In genomic region chr2:152335016-152335850, GRCh38 we compare ENCODE assay signal across 1 cellular context.
TF ChIP-seq lines count a peak whose summit lies in the region.

FMNL2 (plus strand) TSS chr2:152335174.

TF ChIP-seq in HepG2, 621 proteins besides CTCF, POLR2A, EP300 and RAD21 (continued from another document and continues in another):
- 0 out of 2 replicates have a peak, but pooled peaks have one; percentile 43 for TF ChIP-seq CHD4 (IDR thresholded peaks at IDR 0.05; ENCODE audit: borderline replicate concordance, low read length)
- TF ChIP-seq NFYB (CRISPR knock-in tag; IDR thresholded peaks at IDR 0.05), result peak; percentile 34; the same call in 1 of the 2 replicates
- no peak for TF ChIP-seq NR1H2 (CRISPR knock-in tag; IDR thresholded peaks at IDR 0.05; ENCODE audit: borderline replicate concordance, low read depth)
- no peak for TF ChIP-seq ZNF383 (CRISPR knock-in tag; IDR thresholded peaks at IDR 0.05; ENCODE audit: borderline replicate concordance)
- peak; percentile 91 for TF ChIP-seq SP5 (CRISPR knock-in tag; IDR thresholded peaks at IDR 0.05; ENCODE audit: borderline replicate concordance, low read depth)
- 0 out of 2 replicates have a peak, but pooled peaks have one; percentile 63 for TF ChIP-seq ZNF367 (CRISPR knock-in tag; IDR thresholded peaks at IDR 0.05; ENCODE audit: borderline replicate concordance)
- peak; percentile 25; the same call in 1 of the 2 replicates for TF ChIP-seq ZBTB49 (CRISPR knock-in tag; IDR thresholded peaks at IDR 0.05; ENCODE audit: borderline replicate concordance)
- no peak; the same call in 1 of the 2 replicates for TF ChIP-seq ZFP36L1 (CRISPR knock-in tag; IDR thresholded peaks at IDR 0.05)
- no peak; the same call in 1 of the 2 replicates for TF ChIP-seq ZNF546 (CRISPR knock-in tag; conservative IDR thresholded peaks at IDR 0.05)
- TF ChIP-seq ZMYM4 (CRISPR knock-in tag; IDR thresholded peaks at IDR 0.05), result peak; percentile 93
- TF ChIP-seq THRA (CRISPR knock-in tag; IDR thresholded peaks at IDR 0.05; ENCODE audit: borderline replicate concordance), result peak; percentile 74
- TF ChIP-seq NRL (CRISPR knock-in tag; IDR thresholded peaks at IDR 0.05; ENCODE audit: borderline replicate concordance), result peak; percentile 87
- TF ChIP-seq NAIF1 (CRISPR knock-in tag; IDR thresholded peaks at IDR 0.05; ENCODE audit: borderline replicate concordance), result no peak
- TF ChIP-seq NBN (conservative IDR thresholded peaks at IDR 0.05), result no peak
- TF ChIP-seq GATA4 (IDR thresholded peaks at IDR 0.05; ENCODE audit: borderline replicate concordance, low read depth), result peak; percentile 75; the same call in 1 of the 2 replicates
- TF ChIP-seq MBNL3 (CRISPR knock-in tag; conservative IDR thresholded peaks at IDR 0.05), result no peak
- peak; percentile 93 for TF ChIP-seq ZSCAN12 (CRISPR knock-in tag; IDR thresholded peaks at IDR 0.05)
- TF ChIP-seq SPEN (CRISPR knock-in tag; IDR thresholded peaks at IDR 0.05; ENCODE audit: low read depth), result peak; percentile 88
- TF ChIP-seq SRSF9 (IDR thresholded peaks at IDR 0.05; ENCODE audit: borderline replicate concordance, insufficient read depth, low read depth, low read length, poor library complexity, severe bottlenecking), result no peak
- no peak; the same call in 1 of the 2 replicates for TF ChIP-seq BATF2 (CRISPR knock-in tag; IDR thresholded peaks at IDR 0.05)
- peak; percentile 79; the same call in 1 of the 2 replicates for TF ChIP-seq ZNF773 (CRISPR knock-in tag; IDR thresholded peaks at IDR 0.05; ENCODE audit: borderline replicate concordance)
- TF ChIP-seq ZNF607 (CRISPR knock-in tag; IDR thresholded peaks at IDR 0.05; ENCODE audit: borderline replicate concordance), result peak; percentile 92
- TF ChIP-seq ZNF451 (CRISPR knock-in tag; IDR thresholded peaks at IDR 0.05), result peak; percentile 74; the same call in 1 of the 2 replicates
- no peak for TF ChIP-seq ZNF678 (CRISPR knock-in tag; IDR thresholded peaks at IDR 0.05)
- no peak for TF ChIP-seq AKNA (CRISPR knock-in tag; IDR thresholded peaks at IDR 0.05; ENCODE audit: borderline replicate concordance)
- TF ChIP-seq NFKBIZ (CRISPR knock-in tag; IDR thresholded peaks at IDR 0.05), result 0 out of 2 replicates have a peak, but pooled peaks have one; percentile 69
- TF ChIP-seq TSC22D2 (CRISPR knock-in tag; IDR thresholded peaks at IDR 0.05; ENCODE audit: borderline replicate concordance), result peak; percentile 86
- peak; percentile 70; the same call in 1 of the 2 replicates for TF ChIP-seq ZNF230 (CRISPR knock-in tag; IDR thresholded peaks at IDR 0.05)
- TF ChIP-seq BRD4 (CRISPR knock-in tag; IDR thresholded peaks at IDR 0.05), result peak; percentile 85; the same call in 1 of the 2 replicates
- TF ChIP-seq KLF16 (CRISPR knock-in tag; IDR thresholded peaks at IDR 0.05), result peak in 1 of 2 experiments; percentile 92; a peak in 2 of 4 replicates
- TF ChIP-seq NFRKB (IDR thresholded peaks at IDR 0.05), result no peak
- no peak for TF ChIP-seq KLF13 (CRISPR knock-in tag; IDR thresholded peaks at IDR 0.05)
- peak; percentile 84 for TF ChIP-seq ZNF770 (CRISPR knock-in tag; IDR thresholded peaks at IDR 0.05)
- no peak for TF ChIP-seq SP2 (CRISPR knock-in tag; IDR thresholded peaks at IDR 0.05)
- TF ChIP-seq ZNF30 (CRISPR knock-in tag; IDR thresholded peaks at IDR 0.05), result 0 out of 2 replicates have a peak, but pooled peaks have one; percentile 22
- TF ChIP-seq TFDP1 (CRISPR knock-in tag; IDR thresholded peaks at IDR 0.05; ENCODE audit: borderline replicate concordance), result peak; percentile 65; the same call in 1 of the 2 replicates
- TF ChIP-seq ZNF710 (CRISPR knock-in tag; IDR thresholded peaks at IDR 0.05; ENCODE audit: borderline replicate concordance), result no peak; the same call in 1 of the 2 replicates
- peak; percentile 54 for TF ChIP-seq ZEB1 (IDR thresholded peaks at IDR 0.05; ENCODE audit: insufficient replicate concordance, low read depth)
- TF ChIP-seq ZNF431 (CRISPR knock-in tag; IDR thresholded peaks at IDR 0.05; ENCODE audit: borderline replicate concordance, low read depth), result peak; percentile 57; the same call in 1 of the 2 replicates
- TF ChIP-seq KLF12 (CRISPR knock-in tag; IDR thresholded peaks at IDR 0.05; ENCODE audit: borderline replicate concordance), result peak; percentile 81; the same call in 1 of the 2 replicates
- no peak for TF ChIP-seq PAF1 (CRISPR knock-in tag; IDR thresholded peaks at IDR 0.05)
- TF ChIP-seq HIC2 (CRISPR knock-in tag; IDR thresholded peaks at IDR 0.05; ENCODE audit: low read depth), result 0 out of 2 replicates have a peak, but pooled peaks have one; percentile 34
- TF ChIP-seq ZNF180 (CRISPR knock-in tag; IDR thresholded peaks at IDR 0.05; ENCODE audit: borderline replicate concordance, low read depth), result no peak
- 0 out of 2 replicates have a peak, but pooled peaks have one; percentile 36 for TF ChIP-seq DDIT3 (CRISPR knock-in tag; IDR thresholded peaks at IDR 0.05)
- TF ChIP-seq ZNF468 (CRISPR knock-in tag; IDR thresholded peaks at IDR 0.05), result no peak
- TF ChIP-seq NR2F2 (IDR thresholded peaks at IDR 0.05; ENCODE audit: borderline replicate concordance, low read depth), result no peak
- TF ChIP-seq POLR2AphosphoS2 (IDR thresholded peaks at IDR 0.05; ENCODE audit: low read depth, low read length), result no peak
- 0 out of 2 replicates have a peak, but pooled peaks have one; percentile 56 for TF ChIP-seq CREBL2 (CRISPR knock-in tag; IDR thresholded peaks at IDR 0.05; ENCODE audit: borderline replicate concordance)
- TF ChIP-seq CBX5 (CRISPR knock-in tag; IDR thresholded peaks at IDR 0.05; ENCODE audit: borderline replicate concordance), result no peak; the same call in 1 of the 2 replicates
